31 cellular contexts compared by ENCODE assay signal in the genomic region with DNA sequence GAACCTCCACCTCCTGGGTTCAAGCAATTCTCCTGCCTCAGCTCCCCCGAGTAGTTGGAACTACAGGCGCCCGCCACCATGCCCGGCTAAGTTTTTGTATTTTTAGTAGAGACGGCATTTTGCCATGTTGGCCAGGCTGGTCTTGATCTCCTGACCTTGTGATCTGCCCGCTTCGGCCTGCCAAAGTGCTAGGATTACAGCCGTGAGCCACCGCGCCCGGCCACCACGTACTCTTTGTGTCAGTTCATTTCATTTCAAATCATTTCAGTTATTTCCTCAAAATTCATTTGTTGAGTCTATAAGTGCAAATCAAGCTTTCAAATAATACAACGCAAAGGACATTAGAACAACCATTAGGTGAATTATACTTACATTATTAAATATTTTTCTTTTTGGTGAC.
DNase-seq lines count a peak whose midpoint lies in the region; ATAC-seq and TF ChIP-seq lines count a peak whose summit lies in the region.
"Had no signal": no experiment of that assay in that cellular context is flagged by ENCODE, and none has a peak within 500 bp of the region (broad histone marks: within the 10 kb centered on the region; RNA-seq: fewer than 3 reads in every experiment).

No MANE protein-coding gene starts in this region.

- H3K27me3 Mint-ChIP-seq in neural crest cell (ENCODE audit: low read depth) (no peaks in the 10 kb centered on the region), endothelial cell (ENCODE audit: unreplicated experiment) (peaks cover 4% of the 10 kb centered on the region)
- H3K27me3 Mint-ChIP-seq: B cell; CD4-positive, alpha-beta memory T cell; CD4-positive, alpha-beta T cell; CD4-positive, CD25-positive, alpha-beta regulatory T cell; CD8-positive, alpha-beta memory T cell had no signal

- H3K27ac Mint-ChIP-seq in neural crest cell (ENCODE audit: unreplicated experiment), result peak overlapping the region; percentile 5
- no peak overlapping the region for H3K27ac Mint-ChIP-seq in endothelial cell (ENCODE audit: unreplicated experiment)
- H3K27ac Mint-ChIP-seq: B cell; CD14-positive monocyte; CD4-positive, alpha-beta memory T cell; CD4-positive, alpha-beta T cell; CD4-positive, CD25-positive, alpha-beta regulatory T cell; CD8-positive, alpha-beta memory T cell; CD8-positive, alpha-beta T cell had no signal

- H3K9me3 Mint-ChIP-seq in neural crest cell (peaks cover 2% of the 10 kb centered on the region), endothelial cell (ENCODE audit: unreplicated experiment) (peaks cover 32% of the 10 kb centered on the region)

- no peak for TF ChIP-seq CTCF in neural crest cell (conservative IDR thresholded peaks at IDR 0.05)
- no peak for TF ChIP-seq CTCF in osteoblast (IDR thresholded peaks at IDR 0.05; ENCODE audit: extremely low read depth, low read depth, low read length)
- no peak for TF ChIP-seq CTCF in endothelial cell (IDR thresholded peaks at IDR 0.05; ENCODE audit: unreplicated experiment)

- H4K20me1 ChIP-seq in osteoblast (ENCODE audit: insufficient read depth, low read length), result no peaks in the 10 kb centered on the region
- H4K20me1 ChIP-seq: BLaER1; BLaER1 treated with 17β-estradiol and CSF1 and Interleukin-3, amounts not matched to agents 10 nM and 100 nM had no signal

- H3K9me3 ChIP-seq in osteoblast (ENCODE audit: low read depth, low read length), result no peaks in the 10 kb centered on the region
- H3K9me3 ChIP-seq: A549; BE2C; BLaER1; BLaER1 treated with 17β-estradiol and CSF1 and Interleukin-3, amounts not matched to agents 10 nM and 100 nM; Caco-2 had no signal

- no peaks in the 10 kb centered on the region for H3K36me3 Mint-ChIP-seq in neural crest cell (ENCODE audit: low read depth)
- H3K36me3 Mint-ChIP-seq in endothelial cell (ENCODE audit: low read depth, unreplicated experiment), result peaks cover 17% of the 10 kb centered on the region
- H3K36me3 Mint-ChIP-seq: CD14-positive monocyte; CD4-positive, CD25-positive, alpha-beta regulatory T cell; CD8-positive, alpha-beta memory T cell; CD8-positive, alpha-beta T cell had no signal

- no peak overlapping the region for H3K4me3 ChIP-seq in osteoblast (ENCODE audit: insufficient read depth, low read length)
- H3K4me3 ChIP-seq: A549; BLaER1; BLaER1 treated with 17β-estradiol and CSF1 and Interleukin-3, amounts not matched to agents 10 nM and 100 nM had no signal

- H3K27me3 ChIP-seq in osteoblast (ENCODE audit: insufficient read depth, low read length), result no peaks in the 10 kb centered on the region
- H3K27me3 ChIP-seq: BE2C; BLaER1; BLaER1 treated with 17β-estradiol and CSF1 and Interleukin-3, amounts not matched to agents 10 nM and 100 nM had no signal

- H3K4me1 ChIP-seq in osteoblast (ENCODE audit: insufficient read depth, low read length), result no peaks in the 10 kb centered on the region
- H3K4me1 ChIP-seq: BE2C; BLaER1; BLaER1 treated with 17β-estradiol and CSF1 and Interleukin-3, amounts not matched to agents 10 nM and 100 nM; Caco-2 had no signal

- H3K4me1 Mint-ChIP-seq in neural crest cell (peaks cover 15% of the 10 kb centered on the region), endothelial cell (ENCODE audit: unreplicated experiment) (no peaks in the 10 kb centered on the region)
- H3K4me1 Mint-ChIP-seq: B cell; CD14-positive monocyte; CD4-positive, alpha-beta memory T cell; CD4-positive, CD25-positive, alpha-beta regulatory T cell; CD8-positive, alpha-beta memory T cell had no signal

- no peaks in the 10 kb centered on the region for H3K36me3 ChIP-seq in osteoblast (ENCODE audit: insufficient read depth, low read length)
- H3K36me3 ChIP-seq: BE2C; BLaER1; BLaER1 treated with 17β-estradiol and CSF1 and Interleukin-3, amounts not matched to agents 10 nM and 100 nM had no signal

- H3K4me3 Mint-ChIP-seq in neural crest cell (no peak overlapping the region), endothelial cell (ENCODE audit: unreplicated experiment) (no peak overlapping the region)
- H3K4me3 Mint-ChIP-seq: B cell; CD14-positive monocyte; CD4-positive, alpha-beta memory T cell; CD4-positive, alpha-beta T cell; CD4-positive, CD25-positive, alpha-beta regulatory T cell; CD8-positive, alpha-beta memory T cell; CD8-positive, alpha-beta T cell had no signal

- no peak overlapping the region for H3K27ac ChIP-seq in osteoblast (ENCODE audit: low read depth, low read length)
- H3K27ac ChIP-seq: 22Rv1; A549; BLaER1; BLaER1 treated with 17β-estradiol and CSF1 and Interleukin-3, amounts not matched to agents 10 nM and 100 nM; C4-2B had no signal

- no peak overlapping the region for H3K4me2 ChIP-seq in osteoblast (ENCODE audit: insufficient read depth, low read length)
- H3K4me2 ChIP-seq: A549; BLaER1; BLaER1 treated with 17β-estradiol and CSF1 and Interleukin-3, amounts not matched to agents 10 nM and 100 nM had no signal

- no peak overlapping the region for H2AFZ ChIP-seq in osteoblast (ENCODE audit: low read length)

- ATAC-seq in HG02970 (IDR thresholded peaks at IDR 0.05; ENCODE audit: low FRiP score, unreplicated experiment), result no peak
- ATAC-seq: A549; CD8-positive, alpha-beta T cell had no signal

- DNase-seq in neural crest cell (ENCODE audit: low read depth, low spot score) (no peak), osteoblast (ENCODE audit: insufficient read length, low spot score, missing footprints) (peak; percentile 21), endothelial cell (ENCODE audit: low spot score) (no peak)
- DNase-seq: 8988T; ACHN; AML-193; BE2C; C1 segment of cervical spinal cord; Caco-2; Calu3; CD4-positive, alpha-beta memory T cell; CD4-positive, alpha-beta T cell; CD4-positive, CD25-positive, alpha-beta regulatory T cell; CD8-positive, alpha-beta memory T cell; CD8-positive, alpha-beta T cell; COR-L47; DMS 273 treated with DMSO at 0.1 percent for 48 hours; DMS153; DMS53; DMS79; DMS79 treated with DMSO at 0.1 percent for 48 hours; DND-41; EL had no signal

- H3K79me2 ChIP-seq in osteoblast (ENCODE audit: insufficient read depth, low read length), result no peaks in the 10 kb centered on the region
